15 cellular contexts compared by ENCODE assay signal in the genomic region with DNA sequence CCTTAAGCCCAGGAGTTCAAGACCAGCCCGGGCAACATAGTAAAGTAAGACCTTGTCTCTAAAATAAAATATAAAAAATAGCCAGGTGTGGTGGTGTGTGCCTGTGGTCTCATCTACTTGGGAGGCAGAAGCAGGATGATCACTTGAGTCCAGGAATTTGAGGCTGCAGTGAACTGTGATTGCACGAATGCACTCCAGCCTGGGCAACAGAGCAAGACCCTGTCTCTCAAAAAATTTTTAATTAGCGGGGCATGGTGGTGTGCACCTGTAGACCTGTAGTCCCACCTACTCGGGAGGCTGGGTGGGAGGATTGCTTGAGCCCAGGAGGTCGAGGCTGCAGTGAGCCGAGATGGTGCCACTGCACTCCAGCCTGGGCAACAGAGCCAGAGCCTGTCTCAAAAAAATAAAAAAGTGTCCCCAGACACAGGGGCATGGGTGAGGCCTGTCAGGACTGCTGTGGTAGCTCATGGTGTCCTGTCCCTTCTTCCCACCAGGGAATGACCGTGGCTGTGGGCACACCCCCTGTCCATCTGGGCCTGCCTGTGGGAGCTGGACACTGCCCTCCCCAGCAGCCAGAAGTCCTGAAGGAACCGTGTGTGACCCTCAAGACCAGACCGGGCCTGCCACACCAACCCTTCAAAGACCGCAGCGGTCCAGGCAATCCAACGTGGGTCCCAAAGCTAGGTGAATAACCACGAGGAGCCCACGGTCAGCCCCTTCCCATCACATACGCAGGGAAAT. TPM values are rescaled to one million over a fixed set of nuclear protein-coding genes. Genes with fewer than 3 reads are reported as not detected.
DNase-seq lines count a peak whose midpoint lies in the region; ATAC-seq and TF ChIP-seq lines count a peak whose summit lies in the region.
"Had no signal": no experiment of that assay in that cellular context is flagged by ENCODE, and none has a peak within 500 bp of the region (broad histone marks: within the 10 kb centered on the region; RNA-seq: fewer than 3 reads in every experiment).

No MANE protein-coding gene starts in this region.

- no peaks in the 10 kb centered on the region for H3K9me3 Mint-ChIP-seq in activated CD4-positive, alpha-beta T cell treated with anti-CD3 and anti-CD28 coated beads, Interleukin-2, amount 10 ng/mL, durations not matched to agents 7 days and 5 days
- H3K9me3 Mint-ChIP-seq in activated T-cell treated with anti-CD3 and anti-CD28 coated beads, Interleukin-2, amount 50 U/mL, for 24 hours: no peaks in the 10 kb centered on the region
- H3K9me3 Mint-ChIP-seq: natural killer cell; stimulated activated effector memory CD8-positive, alpha-beta T cell treated with anti-CD3 and anti-CD28 coated beads, Interleukin-12 subunit alpha, Interleukin-12 subunit beta, amount 100 ng/mL, for 72 hours had no signal

- H3K27ac ChIP-seq in heart right ventricle (peak overlapping the region; percentile 71 to 95 (median 84)), prostate gland (peak overlapping the region; percentile 91 to 92)

- TF ChIP-seq CTCF in heart right ventricle (IDR thresholded peaks at IDR 0.05) (no peak), prostate gland (IDR thresholded peaks at IDR 0.05) (no peak), foreskin fibroblast (IDR thresholded peaks at IDR 0.05; ENCODE audit: low read depth, low read length) (no peak)

- H3K27me3 ChIP-seq in heart right ventricle (no peaks in the 10 kb centered on the region), prostate gland (replicated peaks; ENCODE audit: insufficient read depth) (no peaks in the 10 kb centered on the region)

- ATAC-seq in Right ventricle myocardium inferior (peak; percentile 37), heart right ventricle (peak in 7 of 8 donors; percentile 9 to 46 (median 35))
- ATAC-seq: natural killer cell; stimulated activated effector memory CD8-positive, alpha-beta T cell treated with anti-CD3 and anti-CD28 coated beads, Interleukin-12 subunit alpha, Interleukin-12 subunit beta, amount 100 ng/mL, for 72 hours had no signal

- POLR2A ChIA-PET in activated CD4-positive, alpha-beta T cell treated with anti-CD3 and anti-CD28 coated beads, Interleukin-2, amount 10 ng/mL, durations not matched to agents 7 days and 5 days (lab: Charles Lee): no interaction called here

- H3K27ac Mint-ChIP-seq in activated CD4-positive, alpha-beta T cell treated with anti-CD3 and anti-CD28 coated beads, Interleukin-2, amount 10 ng/mL, durations not matched to agents 7 days and 5 days: no peak overlapping the region
- no peak overlapping the region for H3K27ac Mint-ChIP-seq in activated T-cell treated with anti-CD3 and anti-CD28 coated beads, Interleukin-2, amount 50 U/mL, for 24 hours
- H3K27ac Mint-ChIP-seq: natural killer cell; stimulated activated effector memory CD8-positive, alpha-beta T cell treated with anti-CD3 and anti-CD28 coated beads, Interleukin-12 subunit alpha, Interleukin-12 subunit beta, amount 100 ng/mL, for 72 hours had no signal

- H3K36me3 Mint-ChIP-seq in activated CD4-positive, alpha-beta T cell treated with anti-CD3 and anti-CD28 coated beads, Interleukin-2, amount 10 ng/mL, durations not matched to agents 7 days and 5 days (ENCODE audit: low read depth): no peaks in the 10 kb centered on the region
- H3K36me3 Mint-ChIP-seq in activated T-cell treated with anti-CD3 and anti-CD28 coated beads, Interleukin-2, amount 50 U/mL, for 24 hours (ENCODE audit: low read depth): no peaks in the 10 kb centered on the region
- H3K36me3 Mint-ChIP-seq: natural killer cell; stimulated activated effector memory CD8-positive, alpha-beta T cell treated with anti-CD3 and anti-CD28 coated beads, Interleukin-12 subunit alpha, Interleukin-12 subunit beta, amount 100 ng/mL, for 72 hours had no signal

- no peak for TF ChIP-seq POLR2A in prostate gland (IDR thresholded peaks at IDR 0.05)

- H3K4me3 Mint-ChIP-seq in activated CD4-positive, alpha-beta T cell treated with anti-CD3 and anti-CD28 coated beads, Interleukin-2, amount 10 ng/mL, durations not matched to agents 7 days and 5 days: no peak overlapping the region
- no peak overlapping the region for H3K4me3 Mint-ChIP-seq in activated T-cell treated with anti-CD3 and anti-CD28 coated beads, Interleukin-2, amount 50 U/mL, for 24 hours
- H3K4me3 Mint-ChIP-seq: natural killer cell; stimulated activated effector memory CD8-positive, alpha-beta T cell treated with anti-CD3 and anti-CD28 coated beads, Interleukin-12 subunit alpha, Interleukin-12 subunit beta, amount 100 ng/mL, for 72 hours had no signal

- DNase-seq in Right ventricle myocardium inferior (ENCODE audit: missing footprints) (peak; percentile 59), cardiac septum (ENCODE audit: low spot score) (no peak), heart right ventricle (no peak), prostate gland (ENCODE audit: low spot score) (no peak), foreskin fibroblast (no peak), foreskin melanocyte (no peak)
- DNase-seq in activated CD4-positive, alpha-beta T cell treated with anti-CD3 and anti-CD28 coated beads, Interleukin-2, amount 10 ng/mL, durations not matched to agents 7 days and 5 days: no peak
- no peak for DNase-seq in activated T-cell treated with anti-CD3 and anti-CD28 coated beads, Interleukin-2, amount 50 U/mL, for 24 hours
- DNase-seq: 8988T; activated effector memory CD4-positive, alpha-beta T cell treated with anti-CD3 and anti-CD28 coated beads, Interleukin-2, amount 50 U/mL, for 16 hours; cortex of kidney; KG1; natural killer cell; stimulated activated CD4-positive, alpha-beta T cell treated with anti-CD3 and anti-CD28 coated beads, Interleukin-1b, Interleukin-23, amount 100 ng/mL, for 48 hours had no signal

- H3K4me3 ChIP-seq in heart right ventricle (peak overlapping the region; percentile 8 to 58 (median 46)), prostate gland (peak overlapping the region in 1 of 2 donors; percentile 19), foreskin fibroblast (ENCODE audit: low read depth in 1 of 2, low read length in 2 of 2) (peak overlapping the region in 1 of 2 donors; percentile 5)

- peaks cover 21% of the 10 kb centered on the region for H3K4me1 Mint-ChIP-seq in activated CD4-positive, alpha-beta T cell treated with anti-CD3 and anti-CD28 coated beads, Interleukin-2, amount 10 ng/mL, durations not matched to agents 7 days and 5 days
- H3K4me1 Mint-ChIP-seq in activated T-cell treated with anti-CD3 and anti-CD28 coated beads, Interleukin-2, amount 50 U/mL, for 24 hours (ENCODE audit: low read depth): peaks cover 6% of the 10 kb centered on the region
- H3K4me1 Mint-ChIP-seq: stimulated activated effector memory CD8-positive, alpha-beta T cell treated with anti-CD3 and anti-CD28 coated beads, Interleukin-12 subunit alpha, Interleukin-12 subunit beta, amount 100 ng/mL, for 72 hours had no signal

- WGBS in heart right ventricle, 2 donors: 55 to 79% methylated on average over 15 of the region's 15 CpGs
- 65% methylated on average over 15 of the region's 15 CpGs for WGBS in prostate gland

- H3K4me1 ChIP-seq in heart right ventricle: peaks cover 17 to 49% (median 40%) of the 10 kb centered on the region in 9 donors
- H3K4me1 ChIP-seq in prostate gland (replicated peaks): peaks cover 41% of the 10 kb centered on the region

- H3K36me3 ChIP-seq in heart right ventricle (no peaks in the 10 kb centered on the region), prostate gland (no peaks in the 10 kb centered on the region)

- H3K9me3 ChIP-seq in heart right ventricle (no peaks in the 10 kb centered on the region), prostate gland (no peaks in the 10 kb centered on the region)

- intact Hi-C loops in Right ventricle myocardium inferior (cut with DNase I) (no loop called here), cardiac septum (cut with DNase I) (no loop called here), heart right ventricle (cut with DNase I) (loop anchor here in 2 of 10 donors (5.0 kb wide), 2 partner anchors 33 to 63 kb away; a partner anchor contains a TSS), prostate gland (cut with DNase I) (loop anchor here (2.0 kb wide), 1 partner anchor 34 kb away; a partner anchor contains a TSS)

- CTCF ChIA-PET in activated CD4-positive, alpha-beta T cell treated with anti-CD3 and anti-CD28 coated beads, Interleukin-2, amount 10 ng/mL, durations not matched to agents 7 days and 5 days (lab: Charles Lee): interaction anchor here (0.9 kb wide), 1 partner anchor 62 kb away, joined by 3 read pairs; no protein-coding TSS in a partner anchor

- H3K27me3 Mint-ChIP-seq in activated CD4-positive, alpha-beta T cell treated with anti-CD3 and anti-CD28 coated beads, Interleukin-2, amount 10 ng/mL, durations not matched to agents 7 days and 5 days: no peaks in the 10 kb centered on the region
- H3K27me3 Mint-ChIP-seq in activated T-cell treated with anti-CD3 and anti-CD28 coated beads, Interleukin-2, amount 50 U/mL, for 24 hours: peaks cover 2% of the 10 kb centered on the region

RNA-seq across cellular contexts. Expression of a gene that starts 30.8 kb away (rescaled TPM):
- total RNA-seq in Right ventricle myocardium inferior: 46.0 TPM
- 47.0 TPM for total RNA-seq in cardiac septum
- total RNA-seq in heart right ventricle: 10 to 100 TPM; 29.6 to 67.7 (median 52.1) TPM
- 10 to 100 TPM; 26.4 to 41.0 TPM for polyA plus RNA-seq in heart right ventricle
- total RNA-seq in prostate gland: 100 to 1,000 TPM; 167 to 217 TPM
- total RNA-seq in activated CD4-positive, alpha-beta T cell treated with anti-CD3 and anti-CD28 coated beads, Interleukin-2, amount 10 ng/mL, durations not matched to agents 7 days and 5 days: 10 to 100 TPM; 14.7 to 16.3 TPM

RNA-seq across cellular contexts. Expression of a gene that starts 34.1 kb away (rescaled TPM):
- 5.4 TPM for total RNA-seq in Right ventricle myocardium inferior
- total RNA-seq in cardiac septum: 9.0 TPM
- total RNA-seq in heart right ventricle: 1 to 10 TPM; 3.4 to 8.9 (median 6.8) TPM
- polyA plus RNA-seq in heart right ventricle: 1 to 10 TPM; 2.0 to 5.8 TPM
- total RNA-seq in prostate gland: 10 to 100 TPM; 11.8 to 19.7 TPM
- total RNA-seq in activated CD4-positive, alpha-beta T cell treated with anti-CD3 and anti-CD28 coated beads, Interleukin-2, amount 10 ng/mL, durations not matched to agents 7 days and 5 days: not detected

RNA-seq across cellular contexts. Expression of a gene that starts 34.9 kb away (rescaled TPM):
- total RNA-seq in Right ventricle myocardium inferior (16.3 TPM), cardiac septum (17.1 TPM), heart right ventricle (10 to 100 TPM; 13.5 to 23.3 (median 17.7) TPM), prostate gland (10 to 100 TPM; 29.1 to 41.9 TPM)
- polyA plus RNA-seq in heart right ventricle: 1 to 10 TPM; 4.8 to 5.7 TPM
- 1 to 10 TPM in 1 of 2 experiments, under 1 TPM in 1; 0.74 to 1.2 TPM for total RNA-seq in activated CD4-positive, alpha-beta T cell treated with anti-CD3 and anti-CD28 coated beads, Interleukin-2, amount 10 ng/mL, durations not matched to agents 7 days and 5 days
